ENCODE assay signal across 8 cellular contexts in genomic region chr3:28286595-28286994, GRCh38. TPM values are rescaled to one million over a fixed set of nuclear protein-coding genes. Genes with fewer than 3 reads are reported as not detected.
DNase-seq lines count a peak whose midpoint lies in the region; ATAC-seq and TF ChIP-seq lines count a peak whose summit lies in the region.

No MANE protein-coding gene starts in this region.

- no peaks in the 10 kb centered on the region for H4K20me1 ChIP-seq in OCI-LY1 (ENCODE audit: insufficient read depth, low read length)

- no peaks in the 10 kb centered on the region for H3F3A ChIP-seq in OCI-LY1 (ENCODE audit: insufficient read depth, low read length)

- H3K4me1 ChIP-seq in OCI-LY1 (ENCODE audit: insufficient read depth, low read length, severe bottlenecking) (no peaks in the 10 kb centered on the region), mucosa of descending colon (ENCODE audit: low read depth) (no peaks in the 10 kb centered on the region)

- H3K4me2 ChIP-seq in OCI-LY1 (ENCODE audit: low read length): no peak overlapping the region

- H3K36me3 ChIP-seq in OCI-LY1 (ENCODE audit: insufficient read depth, low read length) (peaks cover 5% of the 10 kb centered on the region; the same call in 1 of the 2 replicates), mucosa of descending colon (ENCODE audit: low read depth) (no peaks in the 10 kb centered on the region)

- H3K4me3 ChIP-seq in OCI-LY1 (ENCODE audit: low read depth, low read length, poor library complexity, severe bottlenecking): no peak overlapping the region
- no peak overlapping the region for H3K4me3 ChIP-seq in dorsolateral prefrontal cortex
- no peak overlapping the region for H3K4me3 ChIP-seq in mucosa of descending colon

- H3K79me2 ChIP-seq in OCI-LY1 (ENCODE audit: insufficient read depth, low read length): no peaks in the 10 kb centered on the region

- intact Hi-C loops in dorsolateral prefrontal cortex (cut with DNase I): no loop called here
- intact Hi-C loops in mucosa of descending colon (cut with DNase I, micrococcal nuclease): no loop called here

- peak; percentile 69 for TF ChIP-seq CTCF in OCI-LY1 (IDR thresholded peaks at IDR 0.05; ENCODE audit: low read length)
- peak; percentile 40 to 72 (median 57) for TF ChIP-seq CTCF in dorsolateral prefrontal cortex (IDR thresholded peaks at IDR 0.05 in 54 of 56, conservative IDR thresholded peaks at IDR 0.05 in 2 of 56; ENCODE audit: low read depth in 1 of 56, partially characterized antibody in 56 of 56)
- peak; percentile 36 for TF ChIP-seq CTCF in mucosa of descending colon (IDR thresholded peaks at IDR 0.05)

- ATAC-seq in GM19324 (IDR thresholded peaks at IDR 0.05; ENCODE audit: low FRiP score, unreplicated experiment) (peak; percentile 70), HG03175 (IDR thresholded peaks at IDR 0.05; ENCODE audit: unreplicated experiment) (peak; percentile 88), mucosa of descending colon (peak; percentile 90)

- DNase-seq in DMS 273 treated with DMSO at 0.1 percent for 48 hours (lab: John Stamatoyannopoulos, UW) (peak; percentile 19), dorsolateral prefrontal cortex (no peak), mucosa of descending colon (peak in 1 of 3 donors; percentile 10), activated gamma-delta T cell (lab: John Stamatoyannopoulos, UW) (no peak), T1000 (lab: John Stamatoyannopoulos, UW) (no peak)

- H3K27me3 ChIP-seq in OCI-LY1 (ENCODE audit: insufficient read depth, low read length) (no peaks in the 10 kb centered on the region), dorsolateral prefrontal cortex (no peaks in the 10 kb centered on the region)

- H3K9ac ChIP-seq in OCI-LY1 (ENCODE audit: low read length): no peak overlapping the region

- H3K9me3 ChIP-seq in OCI-LY1 (ENCODE audit: low read length) (no peaks in the 10 kb centered on the region), mucosa of descending colon (no peaks in the 10 kb centered on the region)

- H3K27ac ChIP-seq in OCI-LY1 (ENCODE audit: low read depth, low read length, poor library complexity, severe bottlenecking) (no peak overlapping the region), dorsolateral prefrontal cortex (no peak overlapping the region)

- H2AFZ ChIP-seq in OCI-LY1 (ENCODE audit: low read length): no peak overlapping the region

- H3K9me2 ChIP-seq in OCI-LY1 (ENCODE audit: low read depth, low read length): no peaks in the 10 kb centered on the region

RNA-seq across cellular contexts. Expression of gene CMC1, which starts 45.2 kb away (rescaled TPM):
- total RNA-seq in dorsolateral prefrontal cortex (10 to 100 TPM; 10.0 to 27.2 (median 17.9) TPM), mucosa of descending colon (10 to 100 TPM; 23.3 to 34.9 (median 31.1) TPM)
